In the genomic region with DNA sequence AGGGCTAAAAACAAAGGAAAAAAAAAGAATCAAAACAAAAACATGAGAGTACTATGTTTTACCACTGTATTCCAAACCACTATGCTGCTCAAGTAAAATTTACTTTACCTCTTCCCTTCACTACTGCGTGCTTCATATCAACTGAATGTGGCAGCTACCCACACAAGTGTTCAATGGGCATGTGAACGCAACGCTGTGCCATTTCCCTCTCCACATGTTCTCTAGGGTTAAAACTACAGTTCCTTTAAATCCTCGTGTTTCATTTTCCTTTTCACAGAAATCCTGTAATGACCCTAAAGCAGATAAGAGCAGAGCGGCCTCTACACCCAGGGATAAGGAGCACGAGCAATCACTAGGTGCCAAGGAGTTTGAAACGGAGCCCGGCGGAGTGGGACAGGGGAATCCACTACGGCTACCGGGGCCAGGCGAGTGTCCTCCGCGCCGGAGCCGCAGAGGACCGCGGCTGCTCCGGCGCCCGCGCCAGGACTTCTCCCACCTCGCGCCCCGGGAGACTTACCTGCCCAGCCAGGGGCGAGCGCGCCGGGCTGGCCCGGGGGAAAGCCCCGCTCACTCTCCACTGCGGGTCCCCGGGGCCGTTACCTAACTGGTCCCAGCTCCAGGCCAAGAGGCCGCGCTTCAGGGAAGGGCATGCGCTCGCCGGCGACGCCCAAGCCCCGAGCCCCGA, we compare ENCODE assay signal across 8 cellular contexts. TPM values are rescaled to one million over a fixed set of nuclear protein-coding genes. Genes with fewer than 3 reads are reported as not detected.
DNase-seq lines count a peak whose midpoint lies in the region; ATAC-seq, FAIRE-seq and TF ChIP-seq lines count a peak whose summit lies in the region.

No MANE protein-coding gene starts in this region.

- DNase-seq in GM12891 (ENCODE audit: insufficient read length, low spot score) = no peak
- DNase-seq in NCI-H2227 treated with DMSO at 0.1 percent for 48 hours (lab: John Stamatoyannopoulos, UW) = peak; percentile 61
- peak; percentile 55 for DNase-seq in activated CD8-positive, alpha-beta T cell treated with anti-CD3 and anti-CD28 coated beads, Interleukin-2, amount 10 ng/mL, durations not matched to agents 7 days and 5 days
- peak in 2 of 3 donors; percentile 18 to 27 for DNase-seq in effector memory CD4-positive, alpha-beta T cell
- DNase-seq in memory B cell (ENCODE audit: low spot score in 2 of 2) = peak; percentile 33 to 58
- DNase-seq in stimulated activated CD8-positive, alpha-beta memory T cell treated with anti-CD3 and anti-CD28 coated beads, Interleukin-12 subunit alpha, Interleukin-12 subunit beta, amount 100 ng/mL, for 24 hours (ENCODE audit: extremely low read depth) = peak; percentile 5
- DNase-seq in NCI-H1048 (lab: John Stamatoyannopoulos, UW) = no peak

- H3K36me3 Mint-ChIP-seq in activated CD8-positive, alpha-beta T cell treated with anti-CD3 and anti-CD28 coated beads, Interleukin-2, amount 10 ng/mL, durations not matched to agents 7 days and 5 days (ENCODE audit: low read depth) = peaks cover 9% of the 10 kb centered on the region
- peaks cover 3% of the 10 kb centered on the region for H3K36me3 Mint-ChIP-seq in memory B cell

- FAIRE-seq in GM12891 (lab: Jason Lieb, UNC) = peak; percentile 89

- H3K27me3 ChIP-seq in effector memory CD4-positive, alpha-beta T cell (replicated peaks; ENCODE audit: control insufficient read depth, insufficient read depth, low read length, poor library complexity, severe bottlenecking) = no peaks in the 10 kb centered on the region

- TF ChIP-seq POLR2A in GM12891 (IDR thresholded peaks at IDR 0.05; ENCODE audit: low read depth, low read length) = no peak

- H3K4me3 Mint-ChIP-seq in activated CD8-positive, alpha-beta T cell treated with anti-CD3 and anti-CD28 coated beads, Interleukin-2, amount 10 ng/mL, durations not matched to agents 7 days and 5 days = peak overlapping the region; percentile 97
- peak overlapping the region; percentile 96 for H3K4me3 Mint-ChIP-seq in memory B cell

- H3K9me3 ChIP-seq in effector memory CD4-positive, alpha-beta T cell (ENCODE audit: control insufficient read depth, low read length) = no peaks in the 10 kb centered on the region

- H3K36me3 ChIP-seq in effector memory CD4-positive, alpha-beta T cell (ENCODE audit: control insufficient read depth, insufficient read depth, low read length) = no peaks in the 10 kb centered on the region

- H3K9me3 Mint-ChIP-seq in activated CD8-positive, alpha-beta T cell treated with anti-CD3 and anti-CD28 coated beads, Interleukin-2, amount 10 ng/mL, durations not matched to agents 7 days and 5 days (ENCODE audit: insufficient read depth) = no peaks in the 10 kb centered on the region
- H3K9me3 Mint-ChIP-seq in memory B cell = no peaks in the 10 kb centered on the region

- peak overlapping the region; percentile 87 for H3K27ac Mint-ChIP-seq in activated CD8-positive, alpha-beta T cell treated with anti-CD3 and anti-CD28 coated beads, Interleukin-2, amount 10 ng/mL, durations not matched to agents 7 days and 5 days
- peak overlapping the region; percentile 99 for H3K27ac Mint-ChIP-seq in memory B cell

- CTCF ChIA-PET in activated CD8-positive, alpha-beta T cell treated with anti-CD3 and anti-CD28 coated beads, Interleukin-2, amount 10 ng/mL, durations not matched to agents 7 days and 5 days (lab: Charles Lee) = interaction anchor here (0.8 kb wide), 1 partner anchor 179 kb away, joined by 3 read pairs; no protein-coding TSS in a partner anchor

- POLR2A ChIA-PET in activated CD8-positive, alpha-beta T cell treated with anti-CD3 and anti-CD28 coated beads, Interleukin-2, amount 10 ng/mL, durations not matched to agents 7 days and 5 days (lab: Charles Lee) = interaction anchor here (0.9 to 3.6 kb wide), 11 partner anchors 9 to 1327 kb away, joined by 3 to 33 read pairs (median 5); no protein-coding TSS in a partner anchor

- peak; percentile 5 for ATAC-seq in HG02885 (IDR thresholded peaks at IDR 0.05; ENCODE audit: poor library complexity, unreplicated experiment)
- peak; percentile 7 for ATAC-seq in activated CD8-positive, alpha-beta T cell treated with anti-CD3 and anti-CD28 coated beads, Interleukin-2, amount 10 ng/mL, durations not matched to agents 7 days and 5 days
- peak; percentile 9 for ATAC-seq in memory B cell (ENCODE audit: low read depth)

- peak overlapping the region; percentile 87 for H3K27ac ChIP-seq in effector memory CD4-positive, alpha-beta T cell (ENCODE audit: insufficient read depth, low read length, poor library complexity, severe bottlenecking)

- peak overlapping the region; percentile 66 for H3K4me3 ChIP-seq in effector memory CD4-positive, alpha-beta T cell (ENCODE audit: insufficient read depth, low read depth, low read length, poor library complexity, severe bottlenecking)

- H3K4me1 ChIP-seq in effector memory CD4-positive, alpha-beta T cell (ENCODE audit: control insufficient read depth, insufficient read depth, low read length, poor library complexity, severe bottlenecking) = peaks cover 15% of the 10 kb centered on the region

- no peaks in the 10 kb centered on the region for H3K27me3 Mint-ChIP-seq in activated CD8-positive, alpha-beta T cell treated with anti-CD3 and anti-CD28 coated beads, Interleukin-2, amount 10 ng/mL, durations not matched to agents 7 days and 5 days (ENCODE audit: low read depth)
- no peaks in the 10 kb centered on the region for H3K27me3 Mint-ChIP-seq in memory B cell

- peaks cover 54% of the 10 kb centered on the region for H3K4me1 Mint-ChIP-seq in activated CD8-positive, alpha-beta T cell treated with anti-CD3 and anti-CD28 coated beads, Interleukin-2, amount 10 ng/mL, durations not matched to agents 7 days and 5 days (ENCODE audit: low read depth)
- peaks cover 28% of the 10 kb centered on the region for H3K4me1 Mint-ChIP-seq in memory B cell

TF ChIP-seq in GM12891, 5 proteins besides CTCF, POLR2A, EP300 and RAD21:
- TF ChIP-seq SPI1 (IDR thresholded peaks at IDR 0.05; ENCODE audit: low read depth, low read length) (0 out of 2 replicates have a peak, but pooled peaks have one; percentile 19), POU2F2 (IDR thresholded peaks at IDR 0.05; ENCODE audit: low read depth, low read length) (no peak), TAF1 (IDR thresholded peaks at IDR 0.05; ENCODE audit: low read depth, low read length) (0 out of 2 replicates have a peak, but pooled peaks have one; percentile 28), PAX5 (IDR thresholded peaks at IDR 0.05; ENCODE audit: insufficient read depth, low read length, severe bottlenecking) (no peak), POLR2AphosphoS5 (IDR thresholded peaks at IDR 0.05; ENCODE audit: low read depth, low read length) (no peak)
TF ChIP-seq in GM12891: peak in this region for 2.

RNA-seq across cellular contexts. Expression of a gene that starts 0.8 kb away (rescaled TPM):
- 46.3 TPM for polyA plus RNA-seq in GM12891 (2012; ENCODE audit: low read depth, missing spikeins)
- total RNA-seq in activated CD8-positive, alpha-beta T cell treated with anti-CD3 and anti-CD28 coated beads, Interleukin-2, amount 10 ng/mL, durations not matched to agents 7 days and 5 days = 10 to 100 TPM; 65.5 to 69.3 TPM

Comparison
In these comparisons a context has a peak if more than half of its experiments do, and no peak if none do; other contexts are left out.
1. DNase-seq: peak in NCI-H2227 treated with DMSO at 0.1 percent for 48 hours (single experiment), activated CD8-positive, alpha-beta T cell treated with anti-CD3 and anti-CD28 coated beads, Interleukin-2, amount 10 ng/mL, durations not matched to agents 7 days and 5 days (single experiment), effector memory CD4-positive, alpha-beta T cell (2 of 3), memory B cell (2 of 2) and stimulated activated CD8-positive, alpha-beta memory T cell treated with anti-CD3 and anti-CD28 coated beads, Interleukin-12 subunit alpha, Interleukin-12 subunit beta, amount 100 ng/mL, for 24 hours (single experiment); none in GM12891 (single experiment) and NCI-H1048 (single experiment).
2. Peak in every context shown above with its lines, with median percentiles within 50 percentile points of each other: ATAC-seq.